Comparison of ENCODE assay signal across 19 cellular contexts in the genomic region with DNA sequence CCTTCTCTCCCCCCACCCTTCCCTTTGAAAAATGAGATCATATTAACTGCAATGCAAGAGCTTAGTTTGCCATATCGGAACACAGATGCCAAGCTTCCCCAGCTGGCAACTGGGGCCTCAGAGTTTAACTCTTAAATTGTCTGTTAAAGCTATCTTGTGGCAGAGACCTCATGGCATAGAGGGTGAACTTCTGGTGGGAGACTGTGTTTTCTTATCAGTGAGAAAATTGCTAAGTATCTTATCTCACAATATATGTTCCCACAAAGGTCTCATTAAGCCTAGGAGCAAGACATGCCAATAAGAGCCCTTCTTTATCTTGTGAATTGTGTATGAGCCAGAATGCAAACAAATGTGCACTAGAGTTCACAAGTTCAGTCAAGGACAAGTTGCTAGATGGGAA. TPM values are rescaled to one million over a fixed set of nuclear protein-coding genes. Genes with fewer than 3 reads are reported as not detected.
DNase-seq lines count a peak whose midpoint lies in the region; ATAC-seq and TF ChIP-seq lines count a peak whose summit lies in the region.
"Had no signal": no experiment of that assay in that cellular context is flagged by ENCODE, and none has a peak within 500 bp of the region (broad histone marks: within the 10 kb centered on the region; RNA-seq: fewer than 3 reads in every experiment).

No MANE protein-coding gene starts in this region.

- 0% methylated on average over 1 of the region's 1 CpG for WGBS in mammary epithelial cell (ENCODE audit: low coverage, missing lambda C conversion rate)

- H3K27me3 Mint-ChIP-seq in type B pancreatic cell, result no peaks in the 10 kb centered on the region
- H3K27me3 Mint-ChIP-seq in WTC11 (ENCODE audit: low read depth), result no peaks in the 10 kb centered on the region

- no peak overlapping the region for H3K4me3 ChIP-seq in mammary epithelial cell (replicated peaks in 1 of 3; ENCODE audit: insufficient read depth in 1 of 3, low read depth in 2 of 3, low read length in 3 of 3)
- peak overlapping the region in 1 of 3 donors; percentile 10 for H3K4me3 ChIP-seq in breast epithelium
- H3K4me3 ChIP-seq: SJSA1, smooth muscle cell had no signal

- peak overlapping the region; percentile 27 for H3K9ac ChIP-seq in mammary epithelial cell (ENCODE audit: insufficient read depth, low read length)

- H2AFZ ChIP-seq in mammary epithelial cell (ENCODE audit: low read depth, low read length), result no peak overlapping the region

- BruUV-seq in mammary epithelial cell (replicated peaks; lab: Mats Ljungman, UMichigan), result no TSS peak

- H3K27me3 ChIP-seq in mammary epithelial cell (ENCODE audit: insufficient read depth, low read length), result no peaks in the 10 kb centered on the region
- H3K27me3 ChIP-seq in breast epithelium, result no peaks in the 10 kb centered on the region
- H3K27me3 ChIP-seq: SJSA1 had no signal

- H3K4me1 Mint-ChIP-seq in type B pancreatic cell (ENCODE audit: unreplicated experiment) (peaks cover 73% of the 10 kb centered on the region), WTC11 (peaks cover 26% of the 10 kb centered on the region)
- H3K4me1 Mint-ChIP-seq: central memory CD8-positive, alpha-beta T cell; stimulated activated effector memory CD8-positive, alpha-beta T cell treated with anti-CD3 and anti-CD28 coated beads, Interleukin-12 subunit alpha, Interleukin-12 subunit beta, amount 100 ng/mL, for 72 hours had no signal

- DNase-seq in mammary epithelial cell, result no peak
- no peak for DNase-seq in breast epithelium (ENCODE audit: low spot score in 2 of 2)
- DNase-seq in Right ventricle myocardium superior, result no peak
- peak; percentile 9 for DNase-seq in myocyte (ENCODE audit: low read depth)
- no peak for DNase-seq in type B pancreatic cell (ENCODE audit: extremely low spot score, unreplicated experiment)
- no peak for DNase-seq in iPS-NIHi7 (ENCODE audit: extremely low spot score)
- DNase-seq in WTC11 (ENCODE audit: low spot score), result no peak
- DNase-seq: 8988T; activated T-cell treated with anti-CD3 and anti-CD28 coated beads, Interleukin-2, amount 50 U/mL, for 1 hour; C1 segment of cervical spinal cord; NCI-H187; NCI-H510A treated with DMSO at 0.1 percent for 48 hours had no signal

- H3K4me1 ChIP-seq in mammary epithelial cell (ENCODE audit: insufficient read depth, low read length) (peaks cover 82% of the 10 kb centered on the region), breast epithelium (peaks cover 0 to 8% of the 10 kb centered on the region in 2 donors)
- H3K4me1 ChIP-seq: SJSA1 had no signal

- peaks cover 95% of the 10 kb centered on the region for H3K79me2 ChIP-seq in mammary epithelial cell (ENCODE audit: insufficient read depth, low read length)

- ATAC-seq in Right ventricle myocardium superior (ENCODE audit: poor library complexity), result peak; percentile 10
- no peak for ATAC-seq in HG03108 (IDR thresholded peaks at IDR 0.05; ENCODE audit: unreplicated experiment)
- no peak for ATAC-seq in WTC11
- ATAC-seq: HCT116; stimulated activated effector memory CD8-positive, alpha-beta T cell treated with anti-CD3 and anti-CD28 coated beads, Interleukin-12 subunit alpha, Interleukin-12 subunit beta, amount 100 ng/mL, for 72 hours had no signal

- H3K4me3 Mint-ChIP-seq in type B pancreatic cell (peak overlapping the region; percentile 67), WTC11 (no peak overlapping the region)
- H3K4me3 Mint-ChIP-seq: activated naive CD8-positive, alpha-beta T cell; central memory CD8-positive, alpha-beta T cell; stimulated activated effector memory CD8-positive, alpha-beta T cell treated with anti-CD3 and anti-CD28 coated beads, Interleukin-12 subunit alpha, Interleukin-12 subunit beta, amount 100 ng/mL, for 72 hours had no signal

- intact Hi-C loops in mammary epithelial cell (cut with micrococcal nuclease), result no loop called here
- intact Hi-C loops in breast epithelium (cut with DNase I; ENCODE audit: low total_unique reads), result no loop called here
- intact Hi-C loops in Right ventricle myocardium superior (cut with DNase I), result no loop called here

- no peaks in the 10 kb centered on the region for H4K20me1 ChIP-seq in mammary epithelial cell (ENCODE audit: insufficient read depth, low read length)

- H3K27ac ChIP-seq in mammary epithelial cell (ENCODE audit: insufficient read depth, low read depth, low read length) (peak overlapping the region; percentile 95), breast epithelium (peak overlapping the region in 1 of 2 donors; percentile 55)
- H3K27ac ChIP-seq: SJSA1 had no signal

- H3K36me3 ChIP-seq in mammary epithelial cell (ENCODE audit: insufficient read depth, low read length) (no peaks in the 10 kb centered on the region), breast epithelium (no peaks in the 10 kb centered on the region)
- H3K36me3 ChIP-seq: SJSA1 had no signal

- dilution Hi-C loops in mammary epithelial cell (cut with HindIII; ENCODE audit: low sequenced_read_pairs), result loop anchor here (25.0 kb wide), 1 partner anchor 89 kb away; no protein-coding TSS in a partner anchor

- no peaks in the 10 kb centered on the region for H3K9me3 ChIP-seq in mammary epithelial cell (replicated peaks; ENCODE audit: insufficient read depth, low read length)
- H3K9me3 ChIP-seq in breast epithelium, result no peaks in the 10 kb centered on the region
- H3K9me3 ChIP-seq: SJSA1 had no signal

- no peak for TF ChIP-seq POLR2A in breast epithelium (IDR thresholded peaks at IDR 0.05)

- POLR2A ChIA-PET in WTC11 (lab: Charles Lee), result interaction anchor here (0.6 kb wide), 1 partner anchor 18 kb away, joined by 3 read pairs; no protein-coding TSS in a partner anchor

- in situ Hi-C loops in mammary epithelial cell (cut with MboI; ENCODE audit: low sequenced_read_pairs in 2 of 2), result loop anchor here in 1 of 2 donors (10.0 kb wide), 1 partner anchor 97 kb away; no protein-coding TSS in a partner anchor

- H3K9me3 Mint-ChIP-seq in type B pancreatic cell, result peaks cover 3% of the 10 kb centered on the region
- no peaks in the 10 kb centered on the region for H3K9me3 Mint-ChIP-seq in WTC11
- H3K9me3 Mint-ChIP-seq: central memory CD8-positive, alpha-beta T cell; stimulated activated effector memory CD8-positive, alpha-beta T cell treated with anti-CD3 and anti-CD28 coated beads, Interleukin-12 subunit alpha, Interleukin-12 subunit beta, amount 100 ng/mL, for 72 hours had no signal

- peak overlapping the region; percentile 96 for H3K4me2 ChIP-seq in mammary epithelial cell (ENCODE audit: insufficient read depth, low read depth, low read length)
- H3K4me2 ChIP-seq: smooth muscle cell had no signal

- peak overlapping the region; percentile 20 for H3K27ac Mint-ChIP-seq in type B pancreatic cell
- H3K27ac Mint-ChIP-seq in WTC11, result no peak overlapping the region
- H3K27ac Mint-ChIP-seq: activated naive CD8-positive, alpha-beta T cell; stimulated activated effector memory CD8-positive, alpha-beta T cell treated with anti-CD3 and anti-CD28 coated beads, Interleukin-12 subunit alpha, Interleukin-12 subunit beta, amount 100 ng/mL, for 72 hours had no signal

- H3K36me3 Mint-ChIP-seq in type B pancreatic cell (peaks cover 45% of the 10 kb centered on the region), WTC11 (peaks cover 4% of the 10 kb centered on the region; the same call in 1 of the 2 replicates)
- H3K36me3 Mint-ChIP-seq: activated naive CD8-positive, alpha-beta T cell; stimulated activated effector memory CD8-positive, alpha-beta T cell treated with anti-CD3 and anti-CD28 coated beads, Interleukin-12 subunit alpha, Interleukin-12 subunit beta, amount 100 ng/mL, for 72 hours had no signal

- TF ChIP-seq CTCF in mammary epithelial cell (conservative IDR thresholded peaks at IDR 0.05 in 1 of 2, IDR thresholded peaks at IDR 0.05 in 1 of 2; ENCODE audit: extremely low read depth in 1 of 2, insufficient read depth in 1 of 2, low read depth in 1 of 2, low read length in 2 of 2) (no peak), breast epithelium (IDR thresholded peaks at IDR 0.05) (no peak), type B pancreatic cell (conservative IDR thresholded peaks at IDR 0.05) (no peak), WTC11 (IDR thresholded peaks at IDR 0.05) (no peak)

- CTCF ChIA-PET in mammary epithelial cell (lab: Charles Lee; ENCODE audit: low non-redundant PET), result no interaction called here
- CTCF ChIA-PET in WTC11 (lab: Charles Lee), result interaction anchor here (1.3 kb wide), 1 partner anchor 126 kb away, joined by 3 read pairs; no protein-coding TSS in a partner anchor

TF ChIP-seq in WTC11, 78 proteins besides CTCF, POLR2A, EP300 and RAD21 (continues in another document):
- no peak for TF ChIP-seq ZNF416 (CRISPR knock-in tag; IDR thresholded peaks at IDR 0.05)
- TF ChIP-seq, protein P1, sequence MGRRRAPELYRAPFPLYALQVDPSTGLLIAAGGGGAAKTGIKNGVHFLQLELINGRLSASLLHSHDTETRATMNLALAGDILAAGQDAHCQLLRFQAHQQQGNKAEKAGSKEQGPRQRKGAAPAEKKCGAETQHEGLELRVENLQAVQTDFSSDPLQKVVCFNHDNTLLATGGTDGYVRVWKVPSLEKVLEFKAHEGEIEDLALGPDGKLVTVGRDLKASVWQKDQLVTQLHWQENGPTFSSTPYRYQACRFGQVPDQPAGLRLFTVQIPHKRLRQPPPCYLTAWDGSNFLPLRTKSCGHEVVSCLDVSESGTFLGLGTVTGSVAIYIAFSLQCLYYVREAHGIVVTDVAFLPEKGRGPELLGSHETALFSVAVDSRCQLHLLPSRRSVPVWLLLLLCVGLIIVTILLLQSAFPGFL (CRISPR knock-in tag; IDR thresholded peaks at IDR 0.05; ENCODE audit: borderline replicate concordance), result no peak
- no peak for TF ChIP-seq ETV6 (CRISPR knock-in tag; IDR thresholded peaks at IDR 0.05)
- no peak for TF ChIP-seq NR3C1 (CRISPR knock-in tag; conservative IDR thresholded peaks at IDR 0.05; ENCODE audit: low read depth)

RNA-seq across cellular contexts. Expression of a gene that starts 12.4 kb away (rescaled TPM):
- total RNA-seq in mammary epithelial cell (10 to 100 TPM; 64.3 to 96.9 TPM), breast epithelium (100 to 1,000 TPM in 2 of 3 donors, 10 to 100 TPM in 1; 95.2 to 237 (median 105) TPM), Right ventricle myocardium superior (104 TPM), myocyte (8.9 and 9.1 TPM in 2 replicates), type B pancreatic cell (ENCODE audit: low replicate concordance) (62.9 and 76.4 TPM in 2 replicates), WTC11 (2021) (7.1 to 12.5 TPM (median 7.4 TPM) in 3 replicates)
- 37.4 TPM for polyA plus RNA-seq in mammary epithelial cell
- polyA minus RNA-seq in mammary epithelial cell, result 360 TPM
- polyA plus RNA-seq in myocyte (2012), result 7.0 TPM
